In genomic region chr16:69100046-69100765, GRCh38 we compare ENCODE assay signal across 14 cellular contexts. TPM values are rescaled to one million over a fixed set of nuclear protein-coding genes. Genes with fewer than 3 reads are reported as not detected.
A peak's percentile ranks its signal among the peaks of the same experiment; 100 is the strongest.
DNase-seq lines count a peak whose midpoint lies in the region; ATAC-seq lines count a peak whose summit lies in the region.
"Had no signal": no experiment of that assay in that cellular context is flagged by ENCODE, and none has a peak within 500 bp of the region (broad histone marks: within the 10 kb centered on the region; RNA-seq: fewer than 3 reads in every experiment).

No MANE protein-coding gene starts in this region.

- H3K36me3 Mint-ChIP-seq in natural killer cell treated with Interleukin-12 subunit alpha and Interleukin-12 subunit beta and Interleukin-15 and Interleukin-18, amount 100 ng/mL, for 72 hours = no peaks in the 10 kb centered on the region
- H3K36me3 Mint-ChIP-seq: activated naive CD8-positive, alpha-beta T cell treated with anti-CD3 and anti-CD28 coated beads for 36 hours had no signal

- peaks cover 11 to 29% of the 10 kb centered on the region in 2 donors for H3K27me3 Mint-ChIP-seq in natural killer cell treated with Interleukin-12 subunit alpha and Interleukin-12 subunit beta and Interleukin-15 and Interleukin-18, amount 100 ng/mL, for 72 hours

- no peak overlapping the region for H3K4me3 Mint-ChIP-seq in natural killer cell treated with Interleukin-12 subunit alpha and Interleukin-12 subunit beta and Interleukin-15 and Interleukin-18, amount 100 ng/mL, for 72 hours
- H3K4me3 Mint-ChIP-seq: activated naive CD8-positive, alpha-beta T cell treated with anti-CD3 and anti-CD28 coated beads for 36 hours had no signal

- H3K9me3 Mint-ChIP-seq in natural killer cell treated with Interleukin-12 subunit alpha and Interleukin-12 subunit beta and Interleukin-15 and Interleukin-18, amount 100 ng/mL, for 72 hours = no peaks in the 10 kb centered on the region
- H3K9me3 Mint-ChIP-seq: activated naive CD8-positive, alpha-beta T cell treated with anti-CD3 and anti-CD28 coated beads for 36 hours had no signal

- no peak overlapping the region for H3K27ac Mint-ChIP-seq in natural killer cell treated with Interleukin-12 subunit alpha and Interleukin-12 subunit beta and Interleukin-15 and Interleukin-18, amount 100 ng/mL, for 72 hours
- H3K27ac Mint-ChIP-seq: activated naive CD8-positive, alpha-beta T cell treated with anti-CD3 and anti-CD28 coated beads for 36 hours had no signal

- H3K27ac ChIP-seq in epithelial cell of prostate = peak overlapping the region; percentile 32
- H3K27ac ChIP-seq: GM23248, psoas muscle had no signal

- H3K4me1 Mint-ChIP-seq in natural killer cell treated with Interleukin-12 subunit alpha and Interleukin-12 subunit beta and Interleukin-15 and Interleukin-18, amount 100 ng/mL, for 72 hours (ENCODE audit: low read depth in 2 of 2) = peaks cover under 1 to 4% of the 10 kb centered on the region in 2 donors

- ATAC-seq in natural killer cell treated with Interleukin-12 subunit alpha and Interleukin-12 subunit beta and Interleukin-15 and Interleukin-18, amount 100 ng/mL, for 72 hours = no peak
- ATAC-seq in GM21529 (IDR thresholded peaks at IDR 0.05; ENCODE audit: unreplicated experiment) = no peak
- ATAC-seq: psoas muscle had no signal

- DNase-seq in NCI-H2171 treated with DMSO at 0.1 percent for 48 hours (lab: John Stamatoyannopoulos, UW) (peak; percentile 29), NCI-H2171 (lab: John Stamatoyannopoulos, UW) (no peak), NCI-H2227 treated with DMSO at 0.1 percent for 48 hours (lab: John Stamatoyannopoulos, UW) (peak; percentile 61), epithelial cell of prostate (ENCODE audit: low read depth, low spot score) (no peak), retina (peak; percentile 63), Ammon's horn (ENCODE audit: low spot score) (no peak)
- DNase-seq in natural killer cell treated with Interleukin-12 subunit alpha and Interleukin-12 subunit beta and Interleukin-15 and Interleukin-18, amount 100 ng/mL, for 72 hours (ENCODE audit: low spot score) = no peak
- DNase-seq: activated naive CD8-positive, alpha-beta T cell treated with anti-CD3 and anti-CD28 coated beads for 36 hours; EL; GM23248; NK-92 treated with Interleukin-12 subunit alpha and Interleukin-12 subunit beta, amount 100 ng/mL, for 24 hours; psoas muscle; stimulated activated CD4-positive, alpha-beta T cell treated with anti-CD3 and anti-CD28 coated beads, Interleukin-2, amount 100 ng/mL, for 24 hours had no signal

RNA-seq across cellular contexts. Expression of gene HAS3, which starts 5.2 kb away (rescaled TPM):
- under 1 TPM; 0.36 to 0.98 TPM for total RNA-seq in natural killer cell treated with Interleukin-12 subunit alpha and Interleukin-12 subunit beta and Interleukin-15 and Interleukin-18, amount 100 ng/mL, for 72 hours

RNA-seq across cellular contexts. Expression of gene CHTF8, which starts 32.2 kb away (rescaled TPM):
- 100 to 1,000 TPM; 118 to 133 TPM for total RNA-seq in natural killer cell treated with Interleukin-12 subunit alpha and Interleukin-12 subunit beta and Interleukin-15 and Interleukin-18, amount 100 ng/mL, for 72 hours

RNA-seq across cellular contexts. Expression of gene UTP4, which starts 32.2 kb away (rescaled TPM):
- total RNA-seq in natural killer cell treated with Interleukin-12 subunit alpha and Interleukin-12 subunit beta and Interleukin-15 and Interleukin-18, amount 100 ng/mL, for 72 hours = 10 to 100 TPM; 72.9 to 92.0 TPM

Comparison
In these comparisons a context has a peak if more than half of its experiments do, and no peak if none do; other contexts are left out.
1. DNase-seq: peak in NCI-H2171 treated with DMSO at 0.1 percent for 48 hours (single experiment), NCI-H2227 treated with DMSO at 0.1 percent for 48 hours (single experiment) and retina (single experiment); none in NCI-H2171 (single experiment), epithelial cell of prostate (single experiment), natural killer cell treated with Interleukin-12 subunit alpha and Interleukin-12 subunit beta and Interleukin-15 and Interleukin-18, amount 100 ng/mL, for 72 hours (single experiment) and Ammon's horn (single experiment).